Comparison of ENCODE assay signal across 24 cellular contexts in genomic region chr22:43654271-43654670, GRCh38.
DNase-seq lines count a peak whose midpoint lies in the region; ATAC-seq and TF ChIP-seq lines count a peak whose summit lies in the region.
"Had no signal": no experiment of that assay in that cellular context is flagged by ENCODE, and none has a peak within 500 bp of the region (broad histone marks: within the 10 kb centered on the region; RNA-seq: fewer than 3 reads in every experiment).

No MANE protein-coding gene starts in this region.

- no peaks in the 10 kb centered on the region for H3K36me3 ChIP-seq in esophagus muscularis mucosa
- H3K36me3 ChIP-seq: BLaER1 treated with 17β-estradiol and CSF1 and Interleukin-3, amounts not matched to agents 10 nM and 100 nM had no signal

- TF ChIP-seq POLR2A in esophagus muscularis mucosa (IDR thresholded peaks at IDR 0.05; ENCODE audit: low read depth): no peak

- 93% methylated on average over 4 of the region's 4 CpGs for WGBS in esophagus muscularis mucosa

- peaks cover 0 to 13% (median 6%) of the 10 kb centered on the region in 4 donors for H3K9me3 ChIP-seq in esophagus muscularis mucosa

- peak; percentile 1 for DNase-seq in NCI-H510A treated with DMSO at 0.1 percent for 48 hours (lab: John Stamatoyannopoulos, UW)
- DNase-seq in NCI-H510A (lab: John Stamatoyannopoulos, UW): no peak
- peak; percentile 48 for DNase-seq in DMS53 treated with DMSO at 0.1 percent for 48 hours (lab: John Stamatoyannopoulos, UW; ENCODE audit: unreplicated experiment)
- peak; percentile 77 for DNase-seq in esophagus muscularis mucosa (ENCODE audit: extremely low spot score)
- DNase-seq in type B pancreatic cell (ENCODE audit: extremely low spot score, unreplicated experiment): peak; percentile 4
- DNase-seq in NCI-H2196 (lab: John Stamatoyannopoulos, UW; ENCODE audit: unreplicated experiment): no peak
- no peak for DNase-seq in immature natural killer cell
- DNase-seq: AML-193; CD4-positive, alpha-beta memory T cell; CD4-positive, CD25-positive, alpha-beta regulatory T cell; CD8-positive, alpha-beta memory T cell; DMS 273 treated with DMSO at 0.1 percent for 48 hours; DMS153; DMS79; DND-41; EL; GDM1 had no signal

- no peak for TF ChIP-seq EP300 in esophagus muscularis mucosa (IDR thresholded peaks at IDR 0.05)

- H3K27me3 Mint-ChIP-seq in type B pancreatic cell: no peaks in the 10 kb centered on the region
- H3K27me3 Mint-ChIP-seq in immature natural killer cell (ENCODE audit: low read depth in 3 of 3): peaks cover 0 to 8% (median 7%) of the 10 kb centered on the region in 3 donors

- no peaks in the 10 kb centered on the region for H3K4me1 ChIP-seq in esophagus muscularis mucosa
- H3K4me1 ChIP-seq: A549; BLaER1 treated with 17β-estradiol and CSF1 and Interleukin-3, amounts not matched to agents 10 nM and 100 nM had no signal

- peaks cover 7% of the 10 kb centered on the region for H3K9me3 Mint-ChIP-seq in type B pancreatic cell
- peaks cover 0 to 3% (median 0%) of the 10 kb centered on the region in 6 donors for H3K9me3 Mint-ChIP-seq in immature natural killer cell

- no peak for TF ChIP-seq CTCF in esophagus muscularis mucosa (IDR thresholded peaks at IDR 0.05)
- no peak for TF ChIP-seq CTCF in type B pancreatic cell (conservative IDR thresholded peaks at IDR 0.05)

- no peak overlapping the region for H3K27ac ChIP-seq in esophagus muscularis mucosa (replicated peaks in 1 of 4)
- H3K27ac ChIP-seq: 22Rv1; A549; BLaER1 treated with 17β-estradiol and CSF1 and Interleukin-3, amounts not matched to agents 10 nM and 100 nM; C4-2B had no signal

- no peak overlapping the region for H3K4me3 ChIP-seq in esophagus muscularis mucosa
- H3K4me3 ChIP-seq: A549; BLaER1 treated with 17β-estradiol and CSF1 and Interleukin-3, amounts not matched to agents 10 nM and 100 nM; GM12878 had no signal

- intact Hi-C loops in esophagus muscularis mucosa (cut with DNase I): no loop called here

- no peak for ATAC-seq in HG03521 (IDR thresholded peaks at IDR 0.05; ENCODE audit: unreplicated experiment)
- ATAC-seq: A549, GM12878 had no signal

- H3K27me3 ChIP-seq in esophagus muscularis mucosa: no peaks in the 10 kb centered on the region
- H3K27me3 ChIP-seq: BLaER1 treated with 17β-estradiol and CSF1 and Interleukin-3, amounts not matched to agents 10 nM and 100 nM had no signal

- H3K4me3 Mint-ChIP-seq in type B pancreatic cell (no peak overlapping the region), immature natural killer cell (no peak overlapping the region)
- H3K4me3 Mint-ChIP-seq: B cell; CD4-positive, alpha-beta memory T cell; CD4-positive, CD25-positive, alpha-beta regulatory T cell; CD8-positive, alpha-beta memory T cell had no signal

- peaks cover 14% of the 10 kb centered on the region for H3K36me3 Mint-ChIP-seq in type B pancreatic cell
- no peaks in the 10 kb centered on the region for H3K36me3 Mint-ChIP-seq in immature natural killer cell
- H3K36me3 Mint-ChIP-seq: CD4-positive, CD25-positive, alpha-beta regulatory T cell had no signal

- no peaks in the 10 kb centered on the region for H3K4me1 Mint-ChIP-seq in type B pancreatic cell (ENCODE audit: unreplicated experiment)
- no peaks in the 10 kb centered on the region for H3K4me1 Mint-ChIP-seq in immature natural killer cell
- H3K4me1 Mint-ChIP-seq: B cell; CD4-positive, alpha-beta memory T cell; CD4-positive, CD25-positive, alpha-beta regulatory T cell; CD8-positive, alpha-beta memory T cell had no signal

- H3K27ac Mint-ChIP-seq in type B pancreatic cell (no peak overlapping the region), immature natural killer cell (no peak overlapping the region)
- H3K27ac Mint-ChIP-seq: B cell; CD4-positive, alpha-beta memory T cell; CD4-positive, CD25-positive, alpha-beta regulatory T cell had no signal

Comparison
In these comparisons a context has a peak if more than half of its experiments do, and no peak if none do; other contexts are left out.
1. DNase-seq: peak in NCI-H510A treated with DMSO at 0.1 percent for 48 hours (single experiment), DMS53 treated with DMSO at 0.1 percent for 48 hours (single experiment), esophagus muscularis mucosa (single experiment) and type B pancreatic cell (single experiment); none in NCI-H510A (single experiment), NCI-H2196 (single experiment) and immature natural killer cell (0 of 3).